In the genomic region with DNA sequence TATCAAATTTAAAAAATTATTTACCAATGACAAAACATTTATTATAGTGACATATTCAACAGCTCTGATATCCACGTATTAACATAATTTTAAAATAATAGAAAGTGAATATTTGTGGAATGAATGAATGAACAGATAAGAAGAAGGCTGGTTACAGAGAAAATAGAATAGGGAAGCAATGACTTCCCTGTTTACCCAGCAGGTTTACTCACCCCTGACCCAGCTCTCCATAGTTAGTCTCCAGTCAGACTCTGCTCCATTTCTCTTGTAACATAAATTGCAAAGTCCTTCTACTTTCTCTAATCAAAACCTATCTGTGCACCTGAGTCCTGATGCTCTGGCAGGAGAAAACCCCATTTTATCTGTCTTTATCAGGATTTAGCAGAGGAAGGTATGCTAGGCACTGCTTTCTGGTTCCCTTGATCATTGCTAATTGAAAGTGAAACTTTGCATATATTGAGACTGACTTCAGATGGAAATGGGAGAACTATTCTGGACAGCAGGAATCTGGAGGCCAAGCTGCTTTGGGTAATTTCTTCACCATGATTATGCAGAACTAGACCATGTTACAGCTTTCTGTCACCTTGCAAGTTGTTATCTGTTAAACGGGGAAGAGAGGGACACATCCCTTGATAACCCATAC, we compare ENCODE assay signal across 27 cellular contexts.
DNase-seq lines count a peak whose midpoint lies in the region; ATAC-seq, FAIRE-seq and TF ChIP-seq lines count a peak whose summit lies in the region.
"Had no signal": no experiment of that assay in that cellular context is flagged by ENCODE, and none has a peak within 500 bp of the region (broad histone marks: within the 10 kb centered on the region; RNA-seq: fewer than 3 reads in every experiment).

No MANE protein-coding gene starts in this region.

- peak; percentile 2 for DNase-seq in EL
- peak; percentile 10 for DNase-seq in M059J (ENCODE audit: low read depth)
- DNase-seq in adipocyte (ENCODE audit: low read depth), result peak; percentile 33
- no peak for DNase-seq in HepG2 (ENCODE audit: low spot score)
- DNase-seq in cerebellar cortex (ENCODE audit: low spot score), result no peak
- no peak for DNase-seq in stimulated activated CD4-positive, alpha-beta T cell treated with anti-CD3 and anti-CD28 coated beads, Interleukin-12 subunit alpha, Interleukin-12 subunit beta, amount 100 ng/mL, for 4 hours
- no peak for DNase-seq in RCC 7860 (ENCODE audit: low spot score)
- no peak for DNase-seq in stimulated activated effector memory CD8-positive, alpha-beta T cell treated with anti-CD3 and anti-CD28 coated beads, Interleukin-12 subunit alpha, Interleukin-12 subunit beta, amount 100 ng/mL, for 72 hours (ENCODE audit: low spot score in 2 of 2)
- DNase-seq: activated CD4-positive, alpha-beta T cell treated with anti-CD3 and anti-CD28 coated beads, Interleukin-2, amount 10 ng/mL, durations not matched to agents 7 days and 5 days; activated gamma-delta T cell; activated naive CD8-positive, alpha-beta T cell treated with anti-CD3 and anti-CD28 coated beads, Interleukin-2, amount 10 ng/mL, durations not matched to agents 7 days and 5 days; activated T-cell treated with anti-CD3 and anti-CD28 coated beads, Interleukin-2, amount 50 U/mL, for 24 hours; Caco-2; central memory CD4-positive, alpha-beta T cell; dermis blood vessel endothelial cell; DND-41; natural killer cell; NCI-H2081; NCI-H345; NCI-H82; Right ventricle myocardium superior; stimulated activated CD4-positive, alpha-beta T cell treated with anti-CD3 and anti-CD28 coated beads, Interleukin-2, amount 100 ng/mL, for 48 hours; T1000; upper lobe of left lung had no signal

- no peak overlapping the region for H3K4me3 ChIP-seq in adipocyte (ENCODE audit: low read length)
- H3K4me3 ChIP-seq in HepG2 (replicated peaks in 1 of 3; ENCODE audit: insufficient read depth in 1 of 3, low read depth in 2 of 3, low read length in 3 of 3), result no peak overlapping the region
- H3K4me3 ChIP-seq: BLaER1 had no signal

- H2AFZ ChIP-seq in HepG2 (ENCODE audit: low read length), result no peak overlapping the region

- no peak overlapping the region for H3K4me2 ChIP-seq in HepG2 (ENCODE audit: low read depth, low read length)
- H3K4me2 ChIP-seq: BLaER1 had no signal

- no peak overlapping the region for H3K27ac Mint-ChIP-seq in stimulated activated effector memory CD8-positive, alpha-beta T cell treated with anti-CD3 and anti-CD28 coated beads, Interleukin-12 subunit alpha, Interleukin-12 subunit beta, amount 100 ng/mL, for 72 hours
- H3K27ac Mint-ChIP-seq: activated CD4-positive, alpha-beta T cell treated with anti-CD3 and anti-CD28 coated beads, Interleukin-2, amount 10 ng/mL, durations not matched to agents 7 days and 5 days; activated naive CD8-positive, alpha-beta T cell treated with anti-CD3 and anti-CD28 coated beads, Interleukin-2, amount 10 ng/mL, durations not matched to agents 7 days and 5 days; activated T-cell treated with anti-CD3 and anti-CD28 coated beads, Interleukin-2, amount 50 U/mL, for 24 hours; natural killer cell; WTC11 had no signal

- TF ChIP-seq RAD21 in HepG2 (CRISPR knock-in tag; IDR thresholded peaks at IDR 0.05), result no peak

- POLR2A ChIA-PET in HepG2 (lab: Yijun Ruan, JAX), result no interaction called here

- H3K9me3 ChIP-seq in adipocyte (ENCODE audit: control insufficient read depth, low read length) (no peaks in the 10 kb centered on the region), HepG2 (ENCODE audit: low read length) (no peaks in the 10 kb centered on the region)
- H3K9me3 ChIP-seq: BLaER1, Caco-2, upper lobe of left lung had no signal

- H3K9me3 Mint-ChIP-seq in stimulated activated effector memory CD8-positive, alpha-beta T cell treated with anti-CD3 and anti-CD28 coated beads, Interleukin-12 subunit alpha, Interleukin-12 subunit beta, amount 100 ng/mL, for 72 hours, result peaks cover 6% of the 10 kb centered on the region
- H3K9me3 Mint-ChIP-seq: activated CD4-positive, alpha-beta T cell treated with anti-CD3 and anti-CD28 coated beads, Interleukin-2, amount 10 ng/mL, durations not matched to agents 7 days and 5 days; activated naive CD8-positive, alpha-beta T cell treated with anti-CD3 and anti-CD28 coated beads, Interleukin-2, amount 10 ng/mL, durations not matched to agents 7 days and 5 days; activated T-cell treated with anti-CD3 and anti-CD28 coated beads, Interleukin-2, amount 50 U/mL, for 24 hours; natural killer cell; WTC11 had no signal

- TF ChIP-seq CTCF in HepG2 (CRISPR knock-in tag; IDR thresholded peaks at IDR 0.05), result no peak

- no peaks in the 10 kb centered on the region for H3K79me2 ChIP-seq in HepG2 (ENCODE audit: insufficient read depth, low read length)

- no TSS peak for BruUV-seq in HepG2 (replicated peaks; lab: Mats Ljungman, UMichigan)

- TF ChIP-seq POLR2A in HepG2 (IDR thresholded peaks at IDR 0.05; ENCODE audit: insufficient read depth in 1 of 2, low read depth in 2 of 2, low read length in 2 of 2), result no peak

- no peaks in the 10 kb centered on the region for H3K36me3 ChIP-seq in adipocyte (ENCODE audit: control insufficient read depth, insufficient read depth, low read length, severe bottlenecking)
- no peaks in the 10 kb centered on the region for H3K36me3 ChIP-seq in HepG2 (replicated peaks in 1 of 2; ENCODE audit: control insufficient read depth in 1 of 2, insufficient read depth in 2 of 2, low read length in 2 of 2)
- H3K36me3 ChIP-seq: BLaER1, upper lobe of left lung had no signal

- H3K9ac ChIP-seq in adipocyte (ENCODE audit: low read length) (no peak overlapping the region), HepG2 (ENCODE audit: insufficient read depth, low read depth, low read length) (no peak overlapping the region)
- H3K9ac ChIP-seq: BLaER1 had no signal

- H3K27ac ChIP-seq in HepG2 (ENCODE audit: extremely low read length, insufficient read depth, low read length), result no peak overlapping the region
- H3K27ac ChIP-seq: BLaER1, upper lobe of left lung had no signal

- no peak; the same call in 2 of the 3 replicates for ATAC-seq in HepG2
- ATAC-seq in stimulated activated effector memory CD8-positive, alpha-beta T cell treated with anti-CD3 and anti-CD28 coated beads, Interleukin-12 subunit alpha, Interleukin-12 subunit beta, amount 100 ng/mL, for 72 hours, result no peak
- ATAC-seq: natural killer cell, WTC11 had no signal

- intact Hi-C loops in HepG2 (cut with micrococcal nuclease; ENCODE audit: unreplicated experiment), result no loop called here

- WGBS in HepG2 (ENCODE audit: low lambda C conversion rate), result 0% methylated on average over 2 of the region's 2 CpGs

- in situ Hi-C loops in HepG2 (cut with HindIII; ENCODE audit: extremely low pct_ligation_motif_present, low pct_unique_long_range_greater_than_20kb), result no loop called here

- H3K4me3 Mint-ChIP-seq in stimulated activated effector memory CD8-positive, alpha-beta T cell treated with anti-CD3 and anti-CD28 coated beads, Interleukin-12 subunit alpha, Interleukin-12 subunit beta, amount 100 ng/mL, for 72 hours, result no peak overlapping the region
- H3K4me3 Mint-ChIP-seq: activated CD4-positive, alpha-beta T cell treated with anti-CD3 and anti-CD28 coated beads, Interleukin-2, amount 10 ng/mL, durations not matched to agents 7 days and 5 days; activated naive CD8-positive, alpha-beta T cell treated with anti-CD3 and anti-CD28 coated beads, Interleukin-2, amount 10 ng/mL, durations not matched to agents 7 days and 5 days; activated T-cell treated with anti-CD3 and anti-CD28 coated beads, Interleukin-2, amount 50 U/mL, for 24 hours; natural killer cell; WTC11 had no signal

- H3K4me1 ChIP-seq in adipocyte (ENCODE audit: control insufficient read depth, insufficient read depth, low read length), result no peaks in the 10 kb centered on the region
- no peaks in the 10 kb centered on the region for H3K4me1 ChIP-seq in HepG2 (ENCODE audit: insufficient read depth, low read length)
- H3K4me1 ChIP-seq: BLaER1, Caco-2, upper lobe of left lung had no signal

- H3K27me3 ChIP-seq in adipocyte (replicated peaks; ENCODE audit: control insufficient read depth, insufficient read depth, low read length) (no peaks in the 10 kb centered on the region), HepG2 (ENCODE audit: control insufficient read depth in 1 of 2, insufficient read depth in 2 of 2, low read length in 2 of 2) (no peaks in the 10 kb centered on the region)
- H3K27me3 ChIP-seq: BLaER1, upper lobe of left lung had no signal

- no peaks in the 10 kb centered on the region for H3K4me1 Mint-ChIP-seq in stimulated activated effector memory CD8-positive, alpha-beta T cell treated with anti-CD3 and anti-CD28 coated beads, Interleukin-12 subunit alpha, Interleukin-12 subunit beta, amount 100 ng/mL, for 72 hours
- H3K4me1 Mint-ChIP-seq: activated CD4-positive, alpha-beta T cell treated with anti-CD3 and anti-CD28 coated beads, Interleukin-2, amount 10 ng/mL, durations not matched to agents 7 days and 5 days; activated naive CD8-positive, alpha-beta T cell treated with anti-CD3 and anti-CD28 coated beads, Interleukin-2, amount 10 ng/mL, durations not matched to agents 7 days and 5 days; natural killer cell had no signal

- FAIRE-seq in HepG2 (lab: Jason Lieb, UNC) (no peak), RCC 7860 (lab: Jason Lieb, UNC) (no peak)
- FAIRE-seq: H1 had no signal

- TF ChIP-seq EP300 in HepG2 (IDR thresholded peaks at IDR 0.05; ENCODE audit: low read depth in 2 of 2, low read length in 2 of 2) (no peak), HepG2 (CRISPR knock-in tag; IDR thresholded peaks at IDR 0.05; ENCODE audit: borderline replicate concordance) (no peak)

- H4K20me1 ChIP-seq in HepG2 (ENCODE audit: insufficient read depth, low read length), result no peaks in the 10 kb centered on the region
- H4K20me1 ChIP-seq: BLaER1 had no signal

- CTCF ChIA-PET in HepG2 (lab: Yijun Ruan, JAX; ENCODE audit: low intra/inter-chr PET ratio, low total read pairs), result no interaction called here

- H3K36me3 Mint-ChIP-seq in stimulated activated effector memory CD8-positive, alpha-beta T cell treated with anti-CD3 and anti-CD28 coated beads, Interleukin-12 subunit alpha, Interleukin-12 subunit beta, amount 100 ng/mL, for 72 hours, result no peaks in the 10 kb centered on the region
- H3K36me3 Mint-ChIP-seq: activated naive CD8-positive, alpha-beta T cell treated with anti-CD3 and anti-CD28 coated beads, Interleukin-2, amount 10 ng/mL, durations not matched to agents 7 days and 5 days; natural killer cell; WTC11 had no signal

TF ChIP-seq in HepG2, 621 proteins besides CTCF, POLR2A, EP300 and RAD21:
- TF ChIP-seq, protein P1, sequence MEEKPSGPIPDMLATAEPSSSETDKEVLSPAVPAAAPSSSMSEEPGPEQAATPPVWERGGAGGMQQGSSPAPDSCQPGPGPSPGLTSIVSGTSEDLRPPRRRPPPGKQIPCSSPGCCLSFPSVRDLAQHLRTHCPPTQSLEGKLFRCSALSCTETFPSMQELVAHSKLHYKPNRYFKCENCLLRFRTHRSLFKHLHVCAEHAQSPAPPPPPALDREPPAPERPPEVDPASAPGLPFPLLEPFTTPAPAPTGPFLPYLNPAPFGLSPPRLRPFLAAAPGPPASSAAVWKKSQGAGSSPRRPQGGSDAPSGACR (CRISPR knock-in tag; IDR thresholded peaks at IDR 0.05), result no peak
- TF ChIP-seq ZSCAN9 (CRISPR knock-in tag; IDR thresholded peaks at IDR 0.05; ENCODE audit: borderline replicate concordance), result peak; percentile 75; the same call in 1 of the 2 replicates
- TF ChIP-seq ATM (IDR thresholded peaks at IDR 0.05; ENCODE audit: borderline replicate concordance), result no peak
- TF ChIP-seq ZNF24 (IDR thresholded peaks at IDR 0.05), result peak; percentile 74

Comparison
In these comparisons a context has a peak if more than half of its experiments do, and no peak if none do; other contexts are left out.
1. DNase-seq: peak in EL (single experiment), M059J (single experiment) and adipocyte (single experiment); none in HepG2 (single experiment), cerebellar cortex (single experiment), stimulated activated CD4-positive, alpha-beta T cell treated with anti-CD3 and anti-CD28 coated beads, Interleukin-12 subunit alpha, Interleukin-12 subunit beta, amount 100 ng/mL, for 4 hours (single experiment), RCC 7860 (single experiment) and stimulated activated effector memory CD8-positive, alpha-beta T cell treated with anti-CD3 and anti-CD28 coated beads, Interleukin-12 subunit alpha, Interleukin-12 subunit beta, amount 100 ng/mL, for 72 hours (0 of 2).